In genomic region chr5:70778240-70778639, GRCh38 we compare ENCODE assay signal across 7 cellular contexts.
DNase-seq lines count a peak whose midpoint lies in the region; ATAC-seq and TF ChIP-seq lines count a peak whose summit lies in the region.
"Not testable (repeated sequence)": the region's sequence is repeated elsewhere in the genome, so short reads cannot be mapped to it uniquely, and the experiment has no call there.

No MANE protein-coding gene starts in this region.

- not testable (repeated sequence) for H3K27ac ChIP-seq in sigmoid colon, tibial artery

- H3K4me3 ChIP-seq in sigmoid colon, tibial artery: not testable (repeated sequence)

- POLR2A ChIA-PET in WTC11 (lab: Charles Lee); activated CD4-positive, alpha-beta memory T cell treated with anti-CD3 and anti-CD28 coated beads, Interleukin-2, amount 10 ng/mL, durations not matched to agents 7 days and 5 days (lab: Charles Lee): not testable (repeated sequence)

- H3K4me3 Mint-ChIP-seq in WTC11; activated CD4-positive, alpha-beta memory T cell treated with anti-CD3 and anti-CD28 coated beads, Interleukin-2, amount 10 ng/mL, durations not matched to agents 7 days and 5 days; activated naive CD4-positive, alpha-beta T cell treated with anti-CD3 and anti-CD28 coated beads, Interleukin-2, amount 10 ng/mL, durations not matched to agents 7 days and 5 days: not testable (repeated sequence)

- H3K9me3 ChIP-seq in sigmoid colon, tibial artery: not testable (repeated sequence)

- ATAC-seq in WTC11, left lobe of liver: not testable (repeated sequence)

- intact Hi-C loops in head of caudate nucleus (cut with DNase I); sigmoid colon (cut with DNase I); tibial artery (cut with DNase I; ENCODE audit: low total_unique reads): not testable (repeated sequence)

- not testable (repeated sequence) for H3K4me1 ChIP-seq in sigmoid colon, tibial artery

- not testable (repeated sequence) for H3K36me3 Mint-ChIP-seq in WTC11; activated CD4-positive, alpha-beta memory T cell treated with anti-CD3 and anti-CD28 coated beads, Interleukin-2, amount 10 ng/mL, durations not matched to agents 7 days and 5 days (ENCODE audit: low read depth); activated naive CD4-positive, alpha-beta T cell treated with anti-CD3 and anti-CD28 coated beads, Interleukin-2, amount 10 ng/mL, durations not matched to agents 7 days and 5 days

- TF ChIP-seq CTCF in WTC11 (IDR thresholded peaks at IDR 0.05); sigmoid colon (IDR thresholded peaks at IDR 0.05); tibial artery (IDR thresholded peaks at IDR 0.05): not testable (repeated sequence)

- TF ChIP-seq POLR2A in sigmoid colon (IDR thresholded peaks at IDR 0.05), result not testable (repeated sequence)

- not testable (repeated sequence) for TF ChIP-seq EP300 in sigmoid colon (IDR thresholded peaks at IDR 0.05)

- 97 to 98% methylated on average over 3 to 4 of the region's 9 CpGs for WGBS in sigmoid colon, 2 donors

- CTCF ChIA-PET in WTC11 (lab: Charles Lee); activated CD4-positive, alpha-beta memory T cell treated with anti-CD3 and anti-CD28 coated beads, Interleukin-2, amount 10 ng/mL, durations not matched to agents 7 days and 5 days (lab: Charles Lee); activated naive CD4-positive, alpha-beta T cell treated with anti-CD3 and anti-CD28 coated beads, Interleukin-2, amount 10 ng/mL, durations not matched to agents 7 days and 5 days (lab: Charles Lee): not testable (repeated sequence)

- H3K4me1 Mint-ChIP-seq in WTC11; activated CD4-positive, alpha-beta memory T cell treated with anti-CD3 and anti-CD28 coated beads, Interleukin-2, amount 10 ng/mL, durations not matched to agents 7 days and 5 days; activated naive CD4-positive, alpha-beta T cell treated with anti-CD3 and anti-CD28 coated beads, Interleukin-2, amount 10 ng/mL, durations not matched to agents 7 days and 5 days: not testable (repeated sequence)

- not testable (repeated sequence) for H3K27ac Mint-ChIP-seq in WTC11; activated CD4-positive, alpha-beta memory T cell treated with anti-CD3 and anti-CD28 coated beads, Interleukin-2, amount 10 ng/mL, durations not matched to agents 7 days and 5 days; activated naive CD4-positive, alpha-beta T cell treated with anti-CD3 and anti-CD28 coated beads, Interleukin-2, amount 10 ng/mL, durations not matched to agents 7 days and 5 days

- not testable (repeated sequence) for H3K27me3 ChIP-seq in sigmoid colon, tibial artery

- not testable (repeated sequence) for H3K27me3 Mint-ChIP-seq in WTC11 (ENCODE audit: low read depth); activated CD4-positive, alpha-beta memory T cell treated with anti-CD3 and anti-CD28 coated beads, Interleukin-2, amount 10 ng/mL, durations not matched to agents 7 days and 5 days; activated naive CD4-positive, alpha-beta T cell treated with anti-CD3 and anti-CD28 coated beads, Interleukin-2, amount 10 ng/mL, durations not matched to agents 7 days and 5 days

- H3K36me3 ChIP-seq in sigmoid colon, tibial artery: not testable (repeated sequence)

- peak; percentile 5 for DNase-seq in WTC11 (ENCODE audit: low spot score)
- peak; percentile 15 for DNase-seq in activated CD4-positive, alpha-beta memory T cell treated with anti-CD3 and anti-CD28 coated beads, Interleukin-2, amount 10 ng/mL, durations not matched to agents 7 days and 5 days
- peak; percentile 18 for DNase-seq in activated naive CD4-positive, alpha-beta T cell treated with anti-CD3 and anti-CD28 coated beads, Interleukin-2, amount 10 ng/mL, durations not matched to agents 7 days and 5 days
- peak in 22 of 42 donors; percentile 0 to 43 (median 5) for DNase-seq in head of caudate nucleus
- peak; percentile 26 for DNase-seq in left lobe of liver (ENCODE audit: low spot score)
- DNase-seq in sigmoid colon, result peak; percentile 65
- DNase-seq in tibial artery, result peak; percentile 18 to 23

- not testable (repeated sequence) for H3K9me3 Mint-ChIP-seq in WTC11; activated CD4-positive, alpha-beta memory T cell treated with anti-CD3 and anti-CD28 coated beads, Interleukin-2, amount 10 ng/mL, durations not matched to agents 7 days and 5 days; activated naive CD4-positive, alpha-beta T cell treated with anti-CD3 and anti-CD28 coated beads, Interleukin-2, amount 10 ng/mL, durations not matched to agents 7 days and 5 days

Comparison
In these comparisons a context has a peak if more than half of its experiments do, and no peak if none do; other contexts are left out.
1. DNase-seq: peak in every context shown above with its lines; median percentile 65 in sigmoid colon; 26 in left lobe of liver; 20 in tibial artery; 18 in activated naive CD4-positive, alpha-beta T cell treated with anti-CD3 and anti-CD28 coated beads, Interleukin-2, amount 10 ng/mL, durations not matched to agents 7 days and 5 days; 15 in activated CD4-positive, alpha-beta memory T cell treated with anti-CD3 and anti-CD28 coated beads, Interleukin-2, amount 10 ng/mL, durations not matched to agents 7 days and 5 days; 5 in WTC11; 5 in head of caudate nucleus.